ENCODE assay signal across 8 cellular contexts in genomic region chr3:43389388-43390254, GRCh38.
DNase-seq lines count a peak whose midpoint lies in the region; FAIRE-seq and TF ChIP-seq lines count a peak whose summit lies in the region.

No MANE protein-coding gene starts in this region.

- FAIRE-seq in RCC 7860 (lab: Jason Lieb, UNC), result no peak

- TF ChIP-seq CTCF in epithelial cell of esophagus (IDR thresholded peaks at IDR 0.05; ENCODE audit: insufficient read depth, low read depth, low read length, missing control alignments), result no peak

- H3K4me3 ChIP-seq in epithelial cell of esophagus (ENCODE audit: low read length), result no peak overlapping the region

- in situ Hi-C loops in KBM-7 (cut with MboI; ENCODE audit: low pct_unique_long_range_greater_than_20kb, low sequenced_read_pairs), result no loop called here

- DNase-seq in CD1c-positive myeloid dendritic cell (ENCODE audit: extremely low spot score) (peak; percentile 84), KBM-7 (peak; percentile 76), epithelial cell of esophagus (ENCODE audit: low read depth) (peak; percentile 92), renal cortical epithelial cell (ENCODE audit: low read depth) (peak; percentile 78), RKO (ENCODE audit: low spot score) (no peak), DMS 273 treated with DMSO at 0.1 percent for 48 hours (lab: John Stamatoyannopoulos, UW) (no peak), RCC 7860 (ENCODE audit: low spot score) (no peak)
- DNase-seq in activated CD8-positive, alpha-beta memory T cell treated with anti-CD3 and anti-CD28 coated beads for 24 hours, result peak; percentile 75

Comparison
In these comparisons a context has a peak if more than half of its experiments do, and no peak if none do; other contexts are left out.
1. DNase-seq: peak in CD1c-positive myeloid dendritic cell (single experiment), KBM-7 (single experiment), activated CD8-positive, alpha-beta memory T cell treated with anti-CD3 and anti-CD28 coated beads for 24 hours (single experiment), epithelial cell of esophagus (single experiment) and renal cortical epithelial cell (single experiment); none in RKO (single experiment), DMS 273 treated with DMSO at 0.1 percent for 48 hours (single experiment) and RCC 7860 (single experiment).